In the genomic region with DNA sequence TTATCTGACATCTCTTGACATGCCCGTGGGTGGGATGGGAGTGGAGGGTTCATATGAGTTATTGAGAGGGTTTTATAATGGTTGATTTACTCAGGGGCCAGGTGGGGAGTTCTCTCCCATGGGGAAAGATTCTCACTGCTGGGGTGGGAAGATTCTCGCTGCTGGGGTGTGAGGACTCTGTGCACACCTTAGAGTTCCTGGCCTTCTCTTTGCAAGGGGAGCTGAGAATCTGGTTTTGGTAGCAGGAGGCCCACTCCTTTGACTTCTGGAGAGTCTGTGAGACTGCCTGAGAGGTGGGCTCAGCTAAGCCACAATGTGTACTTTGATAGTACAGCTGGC, we compare ENCODE assay signal across 20 cellular contexts. TPM values are rescaled to one million over a fixed set of nuclear protein-coding genes. Genes with fewer than 3 reads are reported as not detected.
DNase-seq lines count a peak whose midpoint lies in the region; ATAC-seq and TF ChIP-seq lines count a peak whose summit lies in the region.
"Had no signal": no experiment of that assay in that cellular context is flagged by ENCODE, and none has a peak within 500 bp of the region (broad histone marks: within the 10 kb centered on the region; RNA-seq: fewer than 3 reads in every experiment).

No MANE protein-coding gene starts in this region.

- peak; percentile 16 for DNase-seq in activated effector memory CD4-positive, alpha-beta T cell treated with anti-CD3 and anti-CD28 coated beads, Interleukin-2, amount 50 U/mL, for 16 hours
- DNase-seq in activated effector memory CD4-positive, alpha-beta T cell treated with Interleukin-2 at 50 U/mL for 16 hours: no peak
- DNase-seq in NCI-H2171 treated with DMSO at 0.1 percent for 48 hours (lab: John Stamatoyannopoulos, UW) (peak; percentile 79), mesothelial cell of epicardium (ENCODE audit: low spot score in 2 of 2, unreplicated experiment in 2 of 2) (no peak), COR-L47 (lab: John Stamatoyannopoulos, UW) (no peak), GM20000 (ENCODE audit: low spot score) (no peak)
- no peak for DNase-seq in activated naive CD4-positive, alpha-beta T cell treated with anti-CD3 and anti-CD28 coated beads, Interleukin-2, amount 50 U/mL, for 72 hours (ENCODE audit: low spot score in 2 of 2)
- DNase-seq: 8988T; Calu3; CD4-positive, alpha-beta memory T cell; DMS 273 treated with DMSO at 0.1 percent for 48 hours; DMS53; DND-41; EL; H9 had no signal

- no peaks in the 10 kb centered on the region for H3K9me3 Mint-ChIP-seq in mesothelial cell of epicardium
- no peaks in the 10 kb centered on the region for H3K9me3 Mint-ChIP-seq in activated naive CD4-positive, alpha-beta T cell treated with anti-CD3 and anti-CD28 coated beads, Interleukin-2, amount 50 U/mL, for 72 hours
- H3K9me3 Mint-ChIP-seq: CD4-positive, alpha-beta memory T cell; H9 had no signal

- peak overlapping the region; percentile 44 for H3K27ac Mint-ChIP-seq in mesothelial cell of epicardium
- no peak overlapping the region for H3K27ac Mint-ChIP-seq in activated naive CD4-positive, alpha-beta T cell treated with anti-CD3 and anti-CD28 coated beads, Interleukin-2, amount 50 U/mL, for 72 hours
- H3K27ac Mint-ChIP-seq: CD4-positive, alpha-beta memory T cell; H9 had no signal

- H3K36me3 Mint-ChIP-seq in mesothelial cell of epicardium: peaks cover 8% of the 10 kb centered on the region
- H3K36me3 Mint-ChIP-seq in activated naive CD4-positive, alpha-beta T cell treated with anti-CD3 and anti-CD28 coated beads, Interleukin-2, amount 50 U/mL, for 72 hours: no peaks in the 10 kb centered on the region
- H3K36me3 Mint-ChIP-seq: CD14-positive monocyte; CD4-positive, alpha-beta memory T cell had no signal

- no peak for ATAC-seq in activated naive CD4-positive, alpha-beta T cell treated with anti-CD3 and anti-CD28 coated beads, Interleukin-2, amount 50 U/mL, for 72 hours
- ATAC-seq: GM12878, HepG2 had no signal

- H3K4me3 Mint-ChIP-seq in mesothelial cell of epicardium: no peak overlapping the region
- H3K4me3 Mint-ChIP-seq: CD14-positive monocyte; CD4-positive, alpha-beta memory T cell; H9 had no signal

- no peak for TF ChIP-seq CTCF in mesothelial cell of epicardium (IDR thresholded peaks at IDR 0.05; ENCODE audit: unreplicated experiment)
- no peak for TF ChIP-seq CTCF in GM20000 (IDR thresholded peaks at IDR 0.05; ENCODE audit: extremely low read depth, missing control alignments)

- peaks cover 55% of the 10 kb centered on the region for H3K4me1 Mint-ChIP-seq in mesothelial cell of epicardium
- H3K4me1 Mint-ChIP-seq: CD14-positive monocyte; CD4-positive, alpha-beta memory T cell had no signal

- peaks cover 15% of the 10 kb centered on the region for H3K27me3 Mint-ChIP-seq in mesothelial cell of epicardium (ENCODE audit: low read depth)

RNA-seq across cellular contexts. Expression of a gene that starts 31.5 kb away (rescaled TPM):
- total RNA-seq in mesothelial cell of epicardium: 51.9 to 56.6 TPM (median 54.2 TPM) in 3 replicates
- not detected for total RNA-seq in activated naive CD4-positive, alpha-beta T cell treated with anti-CD3 and anti-CD28 coated beads, Interleukin-2, amount 50 U/mL, for 72 hours
- total RNA-seq: A673; Calu3; CD4-positive, alpha-beta memory T cell; GM12878; H1; H9 had no signal

Comparison
In these comparisons a context has a peak if more than half of its experiments do, and no peak if none do; other contexts are left out.
1. DNase-seq: peak in activated effector memory CD4-positive, alpha-beta T cell treated with anti-CD3 and anti-CD28 coated beads, Interleukin-2, amount 50 U/mL, for 16 hours (single experiment) and NCI-H2171 treated with DMSO at 0.1 percent for 48 hours (single experiment); none in activated effector memory CD4-positive, alpha-beta T cell treated with Interleukin-2 at 50 U/mL for 16 hours (single experiment), mesothelial cell of epicardium (0 of 2), COR-L47 (single experiment), activated naive CD4-positive, alpha-beta T cell treated with anti-CD3 and anti-CD28 coated beads, Interleukin-2, amount 50 U/mL, for 72 hours (0 of 2) and GM20000 (single experiment).
2. RNA of a gene that starts 31.5 kb away (total RNA-seq): 51.9 to 56.6 TPM in mesothelial cell of epicardium; not detected in activated naive CD4-positive, alpha-beta T cell treated with anti-CD3 and anti-CD28 coated beads, Interleukin-2, amount 50 U/mL, for 72 hours; every median in the first group is over 10 times any median in the second.